In genomic region chr17:32970281-32970680, GRCh38 we compare ENCODE assay signal across 22 cellular contexts. TPM values are rescaled to one million over a fixed set of nuclear protein-coding genes. Genes with fewer than 3 reads are reported as not detected.
A peak's percentile ranks its signal among the peaks of the same experiment; 100 is the strongest.
DNase-seq lines count a peak whose midpoint lies in the region; ATAC-seq and TF ChIP-seq lines count a peak whose summit lies in the region.
"Had no signal": no experiment of that assay in that cellular context is flagged by ENCODE, and none has a peak within 500 bp of the region (broad histone marks: within the 10 kb centered on the region; RNA-seq: fewer than 3 reads in every experiment).

No MANE protein-coding gene starts in this region.

- no peaks in the 10 kb centered on the region for H3K36me3 ChIP-seq in OCI-LY3 (replicated peaks; ENCODE audit: low read depth, low read length)
- no peaks in the 10 kb centered on the region for H3K36me3 ChIP-seq in esophagus squamous epithelium
- H3K36me3 ChIP-seq in neural progenitor cell: no peaks in the 10 kb centered on the region
- H3K36me3 ChIP-seq: right lobe of liver had no signal

- peaks cover 4% of the 10 kb centered on the region for H3K27me3 Mint-ChIP-seq in neural progenitor cell (ENCODE audit: insufficient read depth, low read depth)

- no peaks in the 10 kb centered on the region for H3K4me1 Mint-ChIP-seq in neural progenitor cell
- H3K4me1 Mint-ChIP-seq: activated B cell treated with CpG ODN at 0.5 μM for 24 hours had no signal

- H3K4me3 ChIP-seq in AG10803 (ENCODE audit: low read length) (no peak overlapping the region), OCI-LY3 (ENCODE audit: low read length) (0 out of 2 replicates have a peak overlapping the region, but pooled peaks have one; percentile 22), fibroblast of villous mesenchyme (ENCODE audit: low read depth, low read length) (no peak overlapping the region), esophagus squamous epithelium (no peak overlapping the region), neural progenitor cell (no peak overlapping the region)
- H3K4me3 ChIP-seq: right lobe of liver had no signal

- H3K9ac ChIP-seq in OCI-LY3 (ENCODE audit: low read length) (no peak overlapping the region), neural progenitor cell (no peak overlapping the region)

- H3K4me3 Mint-ChIP-seq in neural progenitor cell: no peak overlapping the region
- H3K4me3 Mint-ChIP-seq: activated B cell treated with CpG ODN at 0.5 μM for 24 hours, type B pancreatic cell had no signal

- intact Hi-C loops in esophagus squamous epithelium (cut with DNase I): no loop called here

- no peaks in the 10 kb centered on the region for H3F3A ChIP-seq in neural progenitor cell (ENCODE audit: low read depth)

- H3K27me3 ChIP-seq in OCI-LY3 (ENCODE audit: low read depth, low read length) (peaks cover 10% of the 10 kb centered on the region), esophagus squamous epithelium (peaks cover 0 to under 1% (median 0%) of the 10 kb centered on the region in 4 donors), neural progenitor cell (no peaks in the 10 kb centered on the region)
- H3K27me3 ChIP-seq: right lobe of liver had no signal

- no peaks in the 10 kb centered on the region for H3K9me3 ChIP-seq in OCI-LY3 (ENCODE audit: insufficient read depth, low read length)
- no peaks in the 10 kb centered on the region for H3K9me3 ChIP-seq in esophagus squamous epithelium
- no peaks in the 10 kb centered on the region for H3K9me3 ChIP-seq in neural progenitor cell (ENCODE audit: low read depth)
- H3K9me3 ChIP-seq: right lobe of liver had no signal

- H3K4me2 ChIP-seq in OCI-LY3 (ENCODE audit: low read length) (peak overlapping the region; percentile 52), neural progenitor cell (no peak overlapping the region)

- TF ChIP-seq POLR2A in esophagus squamous epithelium (IDR thresholded peaks at IDR 0.05): no peak

- TF ChIP-seq CTCF in AG10803 (conservative IDR thresholded peaks at IDR 0.05; ENCODE audit: low read length): no peak
- no peak for TF ChIP-seq CTCF in OCI-LY3 (IDR thresholded peaks at IDR 0.05; ENCODE audit: low read depth, low read length)
- TF ChIP-seq CTCF in fibroblast of villous mesenchyme (IDR thresholded peaks at IDR 0.05; ENCODE audit: insufficient read depth, low read depth, low read length): no peak
- no peak for TF ChIP-seq CTCF in esophagus squamous epithelium (IDR thresholded peaks at IDR 0.05)
- no peak for TF ChIP-seq CTCF in neural progenitor cell (IDR thresholded peaks at IDR 0.05)

- no peaks in the 10 kb centered on the region for H3K36me3 Mint-ChIP-seq in neural progenitor cell
- H3K36me3 Mint-ChIP-seq: type B pancreatic cell had no signal

- H2AFZ ChIP-seq in OCI-LY3 (ENCODE audit: low read depth, low read length) (no peak overlapping the region), neural progenitor cell (replicated peaks) (no peak overlapping the region)

- no peak overlapping the region for H3K27ac Mint-ChIP-seq in neural progenitor cell
- H3K27ac Mint-ChIP-seq: activated B cell treated with CpG ODN at 0.5 μM for 24 hours, type B pancreatic cell had no signal

- H4K20me1 ChIP-seq in OCI-LY3 (ENCODE audit: insufficient read depth, low read length) (no peaks in the 10 kb centered on the region), neural progenitor cell (ENCODE audit: low read depth) (no peaks in the 10 kb centered on the region)

- WGBS in esophagus squamous epithelium, 2 donors: 68 to 77% methylated on average over 3 of the region's 3 CpGs

- H3K9me3 Mint-ChIP-seq in neural progenitor cell: peaks cover 2% of the 10 kb centered on the region
- H3K9me3 Mint-ChIP-seq: type B pancreatic cell had no signal

- H3K4me1 ChIP-seq in OCI-LY3 (ENCODE audit: low read length): peaks cover 26% of the 10 kb centered on the region
- H3K4me1 ChIP-seq in esophagus squamous epithelium: no peaks in the 10 kb centered on the region
- H3K4me1 ChIP-seq in neural progenitor cell: no peaks in the 10 kb centered on the region
- H3K4me1 ChIP-seq: right lobe of liver had no signal

- peak overlapping the region; percentile 46 for H3K27ac ChIP-seq in OCI-LY3 (ENCODE audit: low read length)
- H3K27ac ChIP-seq in esophagus squamous epithelium: no peak overlapping the region
- no peak overlapping the region for H3K27ac ChIP-seq in neural progenitor cell
- H3K27ac ChIP-seq: right lobe of liver had no signal

- ATAC-seq in GM21447 (IDR thresholded peaks at IDR 0.05; ENCODE audit: unreplicated experiment) (peak; percentile 50), HG03460 (IDR thresholded peaks at IDR 0.05; ENCODE audit: unreplicated experiment) (no peak)
- ATAC-seq: right lobe of liver had no signal

- DNase-seq in AG10803 (ENCODE audit: low read depth) (peak; percentile 88), fibroblast of villous mesenchyme (ENCODE audit: low read depth) (peak; percentile 87), esophagus squamous epithelium (lab: John Stamatoyannopoulos, UW) (no peak), GM19238 (ENCODE audit: insufficient read length, low spot score) (no peak), neural progenitor cell (ENCODE audit: low spot score) (no peak)
- DNase-seq: activated B cell treated with CpG ODN at 0.5 μM for 24 hours; activated naive CD4-positive, alpha-beta T cell; Calu3; foreskin fibroblast; GDM1; H7; NCI-H187 treated with DMSO at 0.1 percent for 48 hours; NCI-H526 treated with DMSO at 0.1 percent for 48 hours; right lobe of liver; RPMI8226; stimulated activated CD4-positive, alpha-beta T cell treated with anti-CD3 and anti-CD28 coated beads, Interleukin-4, amount 100 ng/mL, for 1 hour had no signal

- H3K79me2 ChIP-seq in OCI-LY3 (ENCODE audit: low read length): no peaks in the 10 kb centered on the region
- no peaks in the 10 kb centered on the region for H3K79me2 ChIP-seq in neural progenitor cell (ENCODE audit: low read depth)

RNA-seq across cellular contexts. Expression of gene SPACA3, which starts 21.4 kb away (rescaled TPM):
- not detected in 2 replicates for total RNA-seq in fibroblast of villous mesenchyme
- not detected for total RNA-seq in esophagus squamous epithelium
- not detected in 2 replicates for total RNA-seq in neural progenitor cell (ENCODE audit: low replicate concordance)
- total RNA-seq: activated B cell treated with CpG ODN at 0.5 μM for 24 hours, Calu3, H7, lung microvascular endothelial cell, M059J, right lobe of liver had no signal

RNA-seq across cellular contexts. Expression of gene TMEM98, which starts 42.3 kb away (rescaled TPM):
- total RNA-seq in fibroblast of villous mesenchyme (128 and 135 TPM in 2 replicates), esophagus squamous epithelium (10 to 100 TPM in 3 of 4 donors, 1 to 10 TPM in 1; 6.4 to 61.4 (median 27.8) TPM), neural progenitor cell (ENCODE audit: low replicate concordance) (117 and 168 TPM in 2 replicates)
- total RNA-seq: activated B cell treated with CpG ODN at 0.5 μM for 24 hours had no signal

Comparison
In these comparisons a context has a peak if more than half of its experiments do, and no peak if none do; other contexts are left out.
1. DNase-seq: peak in AG10803 (single experiment) and fibroblast of villous mesenchyme (single experiment); none in esophagus squamous epithelium (single experiment), GM19238 (single experiment) and neural progenitor cell (single experiment).